In genomic region chr14:58978336-58978735, GRCh38 we compare ENCODE assay signal across 27 cellular contexts.
A peak's percentile ranks its signal among the peaks of the same experiment; 100 is the strongest.
DNase-seq lines count a peak whose midpoint lies in the region; ATAC-seq and TF ChIP-seq lines count a peak whose summit lies in the region.
"Had no signal": no experiment of that assay in that cellular context is flagged by ENCODE, and none has a peak within 500 bp of the region (broad histone marks: within the 10 kb centered on the region; RNA-seq: fewer than 3 reads in every experiment).

No MANE protein-coding gene starts in this region.

- DNase-seq in Right ventricle myocardium superior: peak; percentile 71
- no peak for DNase-seq in right atrium auricular region (ENCODE audit: low spot score)
- DNase-seq in fibroblast of villous mesenchyme (ENCODE audit: low read depth): peak; percentile 59
- DNase-seq in mucosa of descending colon: peak in 2 of 3 donors; percentile 24 to 30
- DNase-seq in MV-4-11 (lab: John Stamatoyannopoulos, UW): no peak
- no peak for DNase-seq in hippocampal formation (lab: John Stamatoyannopoulos, UW)
- DNase-seq in activated CD4-positive, alpha-beta memory T cell treated with anti-CD3 and anti-CD28 coated beads for 36 hours: no peak
- DNase-seq: 8988T; activated naive CD4-positive, alpha-beta T cell treated with anti-CD3 and anti-CD28 coated beads, Interleukin-2, amount 10 ng/mL, durations not matched to agents 7 days and 5 days; anterior cingulate cortex; Caco-2; caudate nucleus; DND-41; dorsolateral prefrontal cortex; gastrocnemius medialis; NCI-H1105 treated with DMSO at 0.1 percent for 48 hours; NCI-H510A; NK-92 treated with Interleukin-12 subunit alpha and Interleukin-12 subunit beta, amount 100 ng/mL, for 24 hours; stimulated activated CD4-positive, alpha-beta T cell treated with anti-CD3 and anti-CD28 coated beads, Interleukin-1b, Interleukin-23, amount 100 ng/mL, for 48 hours had no signal

- H3K4me1 Mint-ChIP-seq in activated CD4-positive, alpha-beta memory T cell treated with anti-CD3 and anti-CD28 coated beads for 36 hours (ENCODE audit: low read depth): no peaks in the 10 kb centered on the region
- H3K4me1 Mint-ChIP-seq: activated naive CD4-positive, alpha-beta T cell treated with anti-CD3 and anti-CD28 coated beads, Interleukin-2, amount 10 ng/mL, durations not matched to agents 7 days and 5 days; neural progenitor cell; stimulated activated effector memory CD8-positive, alpha-beta T cell treated with anti-CD3 and anti-CD28 coated beads, Interleukin-12 subunit alpha, Interleukin-12 subunit beta, amount 100 ng/mL, for 72 hours had no signal

- H3K27ac Mint-ChIP-seq in activated CD4-positive, alpha-beta memory T cell treated with anti-CD3 and anti-CD28 coated beads for 36 hours: no peak overlapping the region
- H3K27ac Mint-ChIP-seq: activated naive CD4-positive, alpha-beta T cell treated with anti-CD3 and anti-CD28 coated beads, Interleukin-2, amount 10 ng/mL, durations not matched to agents 7 days and 5 days; mesothelial cell of epicardium; neural progenitor cell; progenitor cell of endocrine pancreas; stimulated activated effector memory CD8-positive, alpha-beta T cell treated with anti-CD3 and anti-CD28 coated beads, Interleukin-12 subunit alpha, Interleukin-12 subunit beta, amount 100 ng/mL, for 72 hours had no signal

- POLR2A ChIA-PET in activated CD4-positive, alpha-beta memory T cell treated with anti-CD3 and anti-CD28 coated beads for 36 hours (lab: Charles Lee): no interaction called here

- CTCF ChIA-PET in activated CD4-positive, alpha-beta memory T cell treated with anti-CD3 and anti-CD28 coated beads for 36 hours (lab: Charles Lee): no interaction called here

- H3K9me3 ChIP-seq in right atrium auricular region (no peaks in the 10 kb centered on the region), mucosa of descending colon (no peaks in the 10 kb centered on the region)
- H3K9me3 ChIP-seq: BLaER1 treated with 17β-estradiol and CSF1 and Interleukin-3, amounts not matched to agents 10 nM and 100 nM; Caco-2; gastrocnemius medialis had no signal

- H3K36me3 ChIP-seq in right atrium auricular region (no peaks in the 10 kb centered on the region), mucosa of descending colon (ENCODE audit: low read depth) (no peaks in the 10 kb centered on the region)
- H3K36me3 ChIP-seq: BLaER1 treated with 17β-estradiol and CSF1 and Interleukin-3, amounts not matched to agents 10 nM and 100 nM; gastrocnemius medialis; neural progenitor cell had no signal

- no peaks in the 10 kb centered on the region for H3K27me3 Mint-ChIP-seq in activated CD4-positive, alpha-beta memory T cell treated with anti-CD3 and anti-CD28 coated beads for 36 hours
- H3K27me3 Mint-ChIP-seq: activated naive CD4-positive, alpha-beta T cell treated with anti-CD3 and anti-CD28 coated beads, Interleukin-2, amount 10 ng/mL, durations not matched to agents 7 days and 5 days; progenitor cell of endocrine pancreas had no signal

- H3K4me1 ChIP-seq in right atrium auricular region: peaks cover 0 to 22% of the 10 kb centered on the region in 2 donors
- no peaks in the 10 kb centered on the region for H3K4me1 ChIP-seq in mucosa of descending colon (ENCODE audit: low read depth)
- H3K4me1 ChIP-seq: Caco-2, gastrocnemius medialis, neural progenitor cell had no signal

- no peak for TF ChIP-seq CTCF in right atrium auricular region (IDR thresholded peaks at IDR 0.05)
- no peak for TF ChIP-seq CTCF in fibroblast of villous mesenchyme (IDR thresholded peaks at IDR 0.05; ENCODE audit: insufficient read depth, low read depth, low read length)
- no peak for TF ChIP-seq CTCF in mucosa of descending colon (IDR thresholded peaks at IDR 0.05)

- no peaks in the 10 kb centered on the region for H3K27me3 ChIP-seq in right atrium auricular region
- H3K27me3 ChIP-seq: BLaER1 treated with 17β-estradiol and CSF1 and Interleukin-3, amounts not matched to agents 10 nM and 100 nM; gastrocnemius medialis; neural progenitor cell had no signal

- ATAC-seq in Right ventricle myocardium superior (ENCODE audit: poor library complexity) (peak; percentile 96), mucosa of descending colon (no peak), esophagus mucosa (no peak)
- ATAC-seq: gastrocnemius medialis; Panc1; stimulated activated effector memory CD8-positive, alpha-beta T cell treated with anti-CD3 and anti-CD28 coated beads, Interleukin-12 subunit alpha, Interleukin-12 subunit beta, amount 100 ng/mL, for 72 hours had no signal

- no peak overlapping the region for H3K27ac ChIP-seq in right atrium auricular region
- H3K27ac ChIP-seq: BLaER1 treated with 17β-estradiol and CSF1 and Interleukin-3, amounts not matched to agents 10 nM and 100 nM; dorsolateral prefrontal cortex; gastrocnemius medialis; neural progenitor cell; skin epidermis had no signal

- intact Hi-C loops in Right ventricle myocardium superior (cut with DNase I) (no loop called here), mucosa of descending colon (cut with DNase I, micrococcal nuclease) (no loop called here)
- intact Hi-C loops in activated CD4-positive, alpha-beta memory T cell treated with anti-CD3 and anti-CD28 coated beads for 36 hours (cut with micrococcal nuclease): no loop called here

- H3K4me3 Mint-ChIP-seq in activated CD4-positive, alpha-beta memory T cell treated with anti-CD3 and anti-CD28 coated beads for 36 hours: no peak overlapping the region
- H3K4me3 Mint-ChIP-seq: activated naive CD4-positive, alpha-beta T cell treated with anti-CD3 and anti-CD28 coated beads, Interleukin-2, amount 10 ng/mL, durations not matched to agents 7 days and 5 days; mesothelial cell of epicardium; neural progenitor cell; stimulated activated effector memory CD8-positive, alpha-beta T cell treated with anti-CD3 and anti-CD28 coated beads, Interleukin-12 subunit alpha, Interleukin-12 subunit beta, amount 100 ng/mL, for 72 hours had no signal

- H3K4me3 ChIP-seq in right atrium auricular region (no peak overlapping the region), fibroblast of villous mesenchyme (ENCODE audit: low read depth, low read length) (no peak overlapping the region), mucosa of descending colon (no peak overlapping the region)
- H3K4me3 ChIP-seq: BLaER1 treated with 17β-estradiol and CSF1 and Interleukin-3, amounts not matched to agents 10 nM and 100 nM; dorsolateral prefrontal cortex; gastrocnemius medialis; neural progenitor cell; skin epidermis had no signal

- H3K9me3 Mint-ChIP-seq in activated CD4-positive, alpha-beta memory T cell treated with anti-CD3 and anti-CD28 coated beads for 36 hours: no peaks in the 10 kb centered on the region
- H3K9me3 Mint-ChIP-seq: activated naive CD4-positive, alpha-beta T cell treated with anti-CD3 and anti-CD28 coated beads, Interleukin-2, amount 10 ng/mL, durations not matched to agents 7 days and 5 days; stimulated activated effector memory CD8-positive, alpha-beta T cell treated with anti-CD3 and anti-CD28 coated beads, Interleukin-12 subunit alpha, Interleukin-12 subunit beta, amount 100 ng/mL, for 72 hours had no signal

- H3K36me3 Mint-ChIP-seq in activated CD4-positive, alpha-beta memory T cell treated with anti-CD3 and anti-CD28 coated beads for 36 hours: no peaks in the 10 kb centered on the region
- H3K36me3 Mint-ChIP-seq: activated naive CD4-positive, alpha-beta T cell treated with anti-CD3 and anti-CD28 coated beads, Interleukin-2, amount 10 ng/mL, durations not matched to agents 7 days and 5 days; mesothelial cell of epicardium; neural progenitor cell; stimulated activated effector memory CD8-positive, alpha-beta T cell treated with anti-CD3 and anti-CD28 coated beads, Interleukin-12 subunit alpha, Interleukin-12 subunit beta, amount 100 ng/mL, for 72 hours had no signal

Comparison
In these comparisons a context has a peak if more than half of its experiments do, and no peak if none do; other contexts are left out.
1. DNase-seq: peak in Right ventricle myocardium superior (single experiment), fibroblast of villous mesenchyme (single experiment) and mucosa of descending colon (2 of 3); none in right atrium auricular region (single experiment), MV-4-11 (single experiment), hippocampal formation (0 of 2) and activated CD4-positive, alpha-beta memory T cell treated with anti-CD3 and anti-CD28 coated beads for 36 hours (single experiment).